In the genomic region with DNA sequence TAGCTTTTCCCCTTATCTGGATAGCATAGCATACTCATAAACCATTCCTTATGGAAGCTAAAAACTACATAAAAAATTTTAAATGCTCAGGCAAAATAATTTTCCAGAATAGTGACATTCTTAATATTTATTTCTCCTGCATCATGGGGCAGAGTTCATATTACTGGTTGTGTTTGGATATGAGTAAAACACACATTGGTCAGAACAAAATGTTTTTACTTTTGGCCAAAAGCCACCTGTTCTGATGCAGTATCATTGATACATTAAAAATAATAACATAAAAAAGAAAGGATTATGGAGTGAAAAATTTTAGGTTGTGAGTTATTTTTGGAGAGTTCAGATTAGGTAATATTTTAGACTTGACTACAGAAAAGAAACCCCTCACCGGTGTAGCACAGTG, we compare ENCODE assay signal across 17 cellular contexts. TPM values are rescaled to one million over a fixed set of nuclear protein-coding genes. Genes with fewer than 3 reads are reported as not detected.
DNase-seq lines count a peak whose midpoint lies in the region; ATAC-seq and TF ChIP-seq lines count a peak whose summit lies in the region.
"Had no signal": no experiment of that assay in that cellular context is flagged by ENCODE, and none has a peak within 500 bp of the region (broad histone marks: within the 10 kb centered on the region; RNA-seq: fewer than 3 reads in every experiment).

No MANE protein-coding gene starts in this region.

- H3K27me3 ChIP-seq in smooth muscle cell (ENCODE audit: low read depth), result no peaks in the 10 kb centered on the region
- H3K27me3 ChIP-seq: vagina had no signal

- H3K36me3 Mint-ChIP-seq in effector memory CD8-positive, alpha-beta T cell (ENCODE audit: insufficient read depth), result peaks cover 6% of the 10 kb centered on the region
- H3K36me3 Mint-ChIP-seq: brain had no signal

- peak overlapping the region; percentile 70 for H3K4me2 ChIP-seq in smooth muscle cell

- no peaks in the 10 kb centered on the region for H3K9me3 ChIP-seq in smooth muscle cell (replicated peaks; ENCODE audit: low read depth)
- H3K9me3 ChIP-seq: prostate gland, vagina had no signal

- 43% methylated on average over 1 of the region's 1 CpG for WGBS in smooth muscle cell (ENCODE audit: low lambda C conversion rate)

- DNase-seq in ELR (ENCODE audit: low read depth), result peak; percentile 38
- peak; percentile 52 for DNase-seq in iris pigment epithelial cell (ENCODE audit: low read depth)
- DNase-seq in smooth muscle cell (lab: John Stamatoyannopoulos, UW; ENCODE audit: unreplicated experiment), result no peak
- DNase-seq in GM13976 (ENCODE audit: low spot score), result no peak
- no peak for DNase-seq in NCI-H510A treated with DMSO at 0.1 percent for 48 hours (lab: John Stamatoyannopoulos, UW)
- no peak for DNase-seq in effector memory CD8-positive, alpha-beta T cell
- no peak for DNase-seq in OCI-M1 (lab: John Stamatoyannopoulos, UW)
- DNase-seq: activated gamma-delta T cell treated with Interleukin-2 at 50 U/mL for 16 hours; effector CD4-positive, alpha-beta T cell; NCI-H1105; NCI-H446; stimulated activated CD8-positive, alpha-beta memory T cell treated with anti-CD3 and anti-CD28 coated beads, Interleukin-4, amount 100 ng/mL, for 48 hours had no signal

- H3K4me1 ChIP-seq in smooth muscle cell (ENCODE audit: low read depth), result peaks cover 18% of the 10 kb centered on the region

- H3F3A ChIP-seq in smooth muscle cell (ENCODE audit: low read depth), result peaks cover 7% of the 10 kb centered on the region

- H3K27ac Mint-ChIP-seq in effector memory CD8-positive, alpha-beta T cell, result no peak overlapping the region

- no peaks in the 10 kb centered on the region for H3K9me3 Mint-ChIP-seq in effector memory CD8-positive, alpha-beta T cell
- H3K9me3 Mint-ChIP-seq: brain had no signal

- peak overlapping the region; percentile 58 for H3K27ac ChIP-seq in smooth muscle cell (ENCODE audit: low read depth)
- H3K27ac ChIP-seq: SK-N-MC, vagina had no signal

- TF ChIP-seq CTCF in WI38 (IDR thresholded peaks at IDR 0.05; ENCODE audit: low read depth, low read length) (no peak), smooth muscle cell (IDR thresholded peaks at IDR 0.05; ENCODE audit: borderline replicate concordance, insufficient read depth, poor library complexity, severe bottlenecking) (no peak), GM13976 (IDR thresholded peaks at IDR 0.05; ENCODE audit: borderline replicate concordance, control extremely low read depth, extremely low read depth, insufficient read depth, missing control alignments) (no peak)

- no peak for ATAC-seq in effector memory CD8-positive, alpha-beta T cell (replicated peaks)

- peak overlapping the region; percentile 20; the same call in 1 of the 2 replicates for H3K4me3 ChIP-seq in WI38 (ENCODE audit: low read depth, low read length)
- H3K4me3 ChIP-seq in smooth muscle cell, result no peak overlapping the region
- H3K4me3 ChIP-seq: prostate gland, SK-N-MC, vagina had no signal

- H3K36me3 ChIP-seq in smooth muscle cell (ENCODE audit: low read depth), result no peaks in the 10 kb centered on the region
- H3K36me3 ChIP-seq: prostate gland, vagina had no signal

- H3K27me3 Mint-ChIP-seq in effector memory CD8-positive, alpha-beta T cell, result no peaks in the 10 kb centered on the region
- H3K27me3 Mint-ChIP-seq: brain had no signal

- peaks cover 4% of the 10 kb centered on the region for H4K20me1 ChIP-seq in smooth muscle cell (ENCODE audit: low read depth)

- H2AFZ ChIP-seq in smooth muscle cell (ENCODE audit: low read depth), result no peak overlapping the region

- no peak overlapping the region for H3K4me3 Mint-ChIP-seq in effector memory CD8-positive, alpha-beta T cell
- H3K4me3 Mint-ChIP-seq: brain had no signal

- no peak overlapping the region for H3K9ac ChIP-seq in smooth muscle cell (ENCODE audit: low read depth)

- H3K4me1 Mint-ChIP-seq in effector memory CD8-positive, alpha-beta T cell (ENCODE audit: low read depth in 2 of 2), result peaks cover 36 to 61% of the 10 kb centered on the region in 2 donors

- in situ Hi-C loops in GM13976 (cut with MboI; ENCODE audit: low sequenced_read_pairs, unreplicated experiment), result no loop called here

- H3K79me2 ChIP-seq in smooth muscle cell (ENCODE audit: low read depth), result peaks cover 52% of the 10 kb centered on the region

RNA-seq across cellular contexts. Expression of gene TRAM2, which starts 33.6 kb away (rescaled TPM):
- total RNA-seq in smooth muscle cell, result 32.0 and 35.6 TPM in 2 replicates
- 17.2 and 18.2 TPM in 2 replicates for polyA plus RNA-seq in smooth muscle cell

Comparison
In these comparisons a context has a peak if more than half of its experiments do, and no peak if none do; other contexts are left out.
1. DNase-seq: peak in ELR (single experiment) and iris pigment epithelial cell (single experiment); none in smooth muscle cell (single experiment), GM13976 (single experiment), NCI-H510A treated with DMSO at 0.1 percent for 48 hours (single experiment), effector memory CD8-positive, alpha-beta T cell (0 of 3) and OCI-M1 (single experiment).